In the genomic region with DNA sequence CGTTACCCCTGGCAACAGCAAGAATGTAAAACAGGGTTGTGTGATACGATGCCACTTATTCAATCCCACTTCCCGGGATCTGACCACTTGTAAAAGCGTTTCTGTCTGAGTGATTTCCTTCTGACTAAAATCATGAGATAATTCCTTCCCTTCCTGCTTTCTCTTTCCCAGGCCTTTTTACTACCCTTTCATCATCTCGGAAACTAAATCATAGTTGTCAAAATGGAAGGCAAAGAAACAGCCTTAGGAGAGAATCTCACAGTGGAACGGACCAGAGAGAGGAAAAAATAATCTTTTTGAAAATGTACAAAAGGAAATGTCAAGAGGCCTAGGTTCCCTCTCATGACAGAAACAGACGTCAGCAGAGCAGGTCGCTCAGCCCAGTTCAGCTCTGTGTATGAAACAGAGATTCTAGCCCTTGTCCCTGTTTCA, we compare ENCODE assay signal across 1 cellular context.
A peak's percentile ranks its signal among the peaks of the same experiment; 100 is the strongest.
TF ChIP-seq lines count a peak whose summit lies in the region.

No MANE protein-coding gene starts in this region.

TF ChIP-seq in IMR-90, 13 proteins besides CTCF, POLR2A, EP300 and RAD21:
- TF ChIP-seq, protein P1, sequence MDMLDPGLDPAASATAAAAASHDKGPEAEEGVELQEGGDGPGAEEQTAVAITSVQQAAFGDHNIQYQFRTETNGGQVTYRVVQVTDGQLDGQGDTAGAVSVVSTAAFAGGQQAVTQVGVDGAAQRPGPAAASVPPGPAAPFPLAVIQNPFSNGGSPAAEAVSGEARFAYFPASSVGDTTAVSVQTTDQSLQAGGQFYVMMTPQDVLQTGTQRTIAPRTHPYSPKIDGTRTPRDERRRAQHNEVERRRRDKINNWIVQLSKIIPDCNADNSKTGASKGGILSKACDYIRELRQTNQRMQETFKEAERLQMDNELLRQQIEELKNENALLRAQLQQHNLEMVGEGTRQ (IDR thresholded peaks at IDR 0.05; ENCODE audit: low read depth, low read length), result no peak
- TF ChIP-seq CEBPB (IDR thresholded peaks at IDR 0.05; ENCODE audit: low read depth, low read length), result peak; percentile 37; the same call in 1 of the 2 replicates
TF ChIP-seq in IMR-90: peak in this region for 1.
